8 cellular contexts compared by ENCODE assay signal in genomic region chr16:21530729-21531383, GRCh38.
DNase-seq lines count a peak whose midpoint lies in the region; ATAC-seq, FAIRE-seq and TF ChIP-seq lines count a peak whose summit lies in the region.
"Not testable (repeated sequence)": the region's sequence is repeated elsewhere in the genome, so short reads cannot be mapped to it uniquely, and the experiment has no call there.

No MANE protein-coding gene starts in this region.

- not testable (repeated sequence) for TF ChIP-seq EP300 in HepG2 (IDR thresholded peaks at IDR 0.05; ENCODE audit: low read depth in 2 of 2, low read length in 2 of 2); HepG2 (CRISPR knock-in tag; IDR thresholded peaks at IDR 0.05; ENCODE audit: borderline replicate concordance)

- not testable (repeated sequence) for H3K4me1 Mint-ChIP-seq in dendritic cell treated with granulocyte-macrophage colony-stimulating factor and Interleukin-4, amounts not matched to agents 40 ng/mL and 50 ng/mL, for 4 days (ENCODE audit: low read depth); stimulated activated effector memory CD8-positive, alpha-beta T cell treated with anti-CD3 and anti-CD28 coated beads, Interleukin-12 subunit alpha, Interleukin-12 subunit beta, amount 100 ng/mL, for 72 hours
- peaks cover 18% of the 10 kb centered on the region for H3K4me1 Mint-ChIP-seq in neural progenitor cell

- not testable (repeated sequence) for H3K4me1 ChIP-seq in HCT116 (ENCODE audit: control insufficient read depth in 1 of 2, insufficient read depth in 2 of 2, low read length in 2 of 2); Panc1 (ENCODE audit: control insufficient read depth, insufficient read depth, low read length); kidney (ENCODE audit: control insufficient read depth in 1 of 2, insufficient read depth in 1 of 2, low read depth in 1 of 2, low read length in 2 of 2); upper lobe of right lung
- H3K4me1 ChIP-seq in HepG2 (ENCODE audit: insufficient read depth, low read length) (peaks cover 42% of the 10 kb centered on the region), neural progenitor cell (peaks cover 15% of the 10 kb centered on the region)

- H3K9me3 Mint-ChIP-seq in dendritic cell treated with granulocyte-macrophage colony-stimulating factor and Interleukin-4, amounts not matched to agents 40 ng/mL and 50 ng/mL, for 4 days; neural progenitor cell; stimulated activated effector memory CD8-positive, alpha-beta T cell treated with anti-CD3 and anti-CD28 coated beads, Interleukin-12 subunit alpha, Interleukin-12 subunit beta, amount 100 ng/mL, for 72 hours: not testable (repeated sequence)

- not testable (repeated sequence) for H3K4me2 ChIP-seq in HCT116 (ENCODE audit: low read length); neural progenitor cell
- peak overlapping the region; percentile 49; the same call in 1 of the 2 replicates for H3K4me2 ChIP-seq in HepG2 (ENCODE audit: low read depth, low read length)

- H3K27me3 Mint-ChIP-seq in dendritic cell treated with granulocyte-macrophage colony-stimulating factor and Interleukin-4, amounts not matched to agents 40 ng/mL and 50 ng/mL, for 4 days, result peaks cover 21% of the 10 kb centered on the region
- H3K27me3 Mint-ChIP-seq in neural progenitor cell (ENCODE audit: insufficient read depth, low read depth), result peaks cover 15% of the 10 kb centered on the region

- not testable (repeated sequence) for H3K36me3 Mint-ChIP-seq in dendritic cell treated with granulocyte-macrophage colony-stimulating factor and Interleukin-4, amounts not matched to agents 40 ng/mL and 50 ng/mL, for 4 days (ENCODE audit: low read depth); neural progenitor cell; stimulated activated effector memory CD8-positive, alpha-beta T cell treated with anti-CD3 and anti-CD28 coated beads, Interleukin-12 subunit alpha, Interleukin-12 subunit beta, amount 100 ng/mL, for 72 hours

- DNase-seq in HCT116 (ENCODE audit: low read depth, low spot score); Panc1 (ENCODE audit: low read depth, low spot score); HepG2 (ENCODE audit: low spot score); neural progenitor cell (ENCODE audit: low spot score); stimulated activated effector memory CD8-positive, alpha-beta T cell treated with anti-CD3 and anti-CD28 coated beads, Interleukin-12 subunit alpha, Interleukin-12 subunit beta, amount 100 ng/mL, for 72 hours (ENCODE audit: low spot score in 2 of 2); upper lobe of right lung: not testable (repeated sequence)
- peak; percentile 37 for DNase-seq in kidney

- H3K79me2 ChIP-seq in HCT116 (ENCODE audit: insufficient read depth, low read length); HepG2 (ENCODE audit: insufficient read depth, low read length); neural progenitor cell (ENCODE audit: low read depth): not testable (repeated sequence)

- in situ Hi-C loops in Panc1 (cut with HindIII; ENCODE audit: low pct_unique_long_range_greater_than_20kb, low sequenced_read_pairs); HepG2 (cut with HindIII; ENCODE audit: extremely low pct_ligation_motif_present, low pct_unique_long_range_greater_than_20kb): not testable (repeated sequence)

- peak overlapping the region; percentile 21 for H3K27ac Mint-ChIP-seq in dendritic cell treated with granulocyte-macrophage colony-stimulating factor and Interleukin-4, amounts not matched to agents 40 ng/mL and 50 ng/mL, for 4 days
- H3K27ac Mint-ChIP-seq in neural progenitor cell, result peak overlapping the region; percentile 19
- H3K27ac Mint-ChIP-seq in stimulated activated effector memory CD8-positive, alpha-beta T cell treated with anti-CD3 and anti-CD28 coated beads, Interleukin-12 subunit alpha, Interleukin-12 subunit beta, amount 100 ng/mL, for 72 hours, result peak overlapping the region; percentile 56

- peak; percentile 28; the same call in 1 of the 2 replicates for ATAC-seq in HCT116
- ATAC-seq in Panc1, result peak; percentile 22
- peak; percentile 34 for ATAC-seq in HepG2
- ATAC-seq in stimulated activated effector memory CD8-positive, alpha-beta T cell treated with anti-CD3 and anti-CD28 coated beads, Interleukin-12 subunit alpha, Interleukin-12 subunit beta, amount 100 ng/mL, for 72 hours, result not testable (repeated sequence)
- ATAC-seq in upper lobe of right lung, result peak; percentile 46

- H3F3A ChIP-seq in neural progenitor cell (ENCODE audit: low read depth), result not testable (repeated sequence)

- not testable (repeated sequence) for H3K27ac ChIP-seq in HCT116 (ENCODE audit: low read depth, low read length); Panc1 (ENCODE audit: low read length); kidney (ENCODE audit: low read depth in 2 of 2, low read length in 2 of 2); HepG2 (ENCODE audit: extremely low read length, insufficient read depth, low read length); neural progenitor cell; upper lobe of right lung

- WGBS in HepG2 (ENCODE audit: low lambda C conversion rate), result 35% methylated on average over 7 of the region's 8 CpGs

- not testable (repeated sequence) for H3K27me3 ChIP-seq in HCT116 (ENCODE audit: insufficient read depth, low read length); Panc1 (ENCODE audit: control insufficient read depth, insufficient read depth, low read length); HepG2 (ENCODE audit: control insufficient read depth in 1 of 2, insufficient read depth in 2 of 2, low read length in 2 of 2); neural progenitor cell; upper lobe of right lung

- H3K9me3 ChIP-seq in HCT116 (ENCODE audit: control insufficient read depth in 1 of 2, insufficient read depth in 1 of 2, low read depth in 1 of 2, low read length in 2 of 2); Panc1 (ENCODE audit: control insufficient read depth, insufficient read depth, low read depth, low read length); kidney (ENCODE audit: control insufficient read depth in 1 of 2, low read length in 2 of 2); HepG2 (ENCODE audit: low read length); neural progenitor cell (ENCODE audit: low read depth); upper lobe of right lung: not testable (repeated sequence)

- H3K4me3 ChIP-seq in HCT116 (replicated peaks in 1 of 2; ENCODE audit: low read depth in 1 of 2, low read length in 2 of 2); Panc1 (ENCODE audit: low read depth in 2 of 2, low read length in 2 of 2); kidney (ENCODE audit: low read length in 2 of 2); neural progenitor cell; upper lobe of right lung: not testable (repeated sequence)
- H3K4me3 ChIP-seq in HepG2 (replicated peaks in 1 of 3; ENCODE audit: insufficient read depth in 1 of 3, low read depth in 2 of 3, low read length in 3 of 3), result peak overlapping the region in 1 of 3 experiments; percentile 22; a peak in 1 of 6 replicates

- not testable (repeated sequence) for H3K9me2 ChIP-seq in HCT116 (ENCODE audit: insufficient read depth)

- not testable (repeated sequence) for FAIRE-seq in kidney (lab: Jason Lieb, UNC); HepG2 (lab: Jason Lieb, UNC)

- not testable (repeated sequence) for TF ChIP-seq POLR2A in HCT116 (IDR thresholded peaks at IDR 0.05; ENCODE audit: borderline replicate concordance, extremely low read depth, insufficient read depth, insufficient read length); HepG2 (IDR thresholded peaks at IDR 0.05; ENCODE audit: insufficient read depth in 1 of 2, low read depth in 2 of 2, low read length in 2 of 2)

- not testable (repeated sequence) for H3K4me3 Mint-ChIP-seq in dendritic cell treated with granulocyte-macrophage colony-stimulating factor and Interleukin-4, amounts not matched to agents 40 ng/mL and 50 ng/mL, for 4 days; neural progenitor cell; stimulated activated effector memory CD8-positive, alpha-beta T cell treated with anti-CD3 and anti-CD28 coated beads, Interleukin-12 subunit alpha, Interleukin-12 subunit beta, amount 100 ng/mL, for 72 hours

- intact Hi-C loops in HCT116 (cut with micrococcal nuclease); Panc1 (cut with micrococcal nuclease; ENCODE audit: unreplicated experiment); dendritic cell treated with granulocyte-macrophage colony-stimulating factor and Interleukin-4, amounts not matched to agents 40 ng/mL and 50 ng/mL, for 4 days (cut with micrococcal nuclease); kidney (cut with DNase I); HepG2 (cut with micrococcal nuclease; ENCODE audit: unreplicated experiment); upper lobe of right lung (cut with DNase I): not testable (repeated sequence)

- not testable (repeated sequence) for BruUV-seq in HCT116 (replicated peaks; lab: Mats Ljungman, UMichigan); Panc1 (replicated peaks; lab: Mats Ljungman, UMichigan); HepG2 (replicated peaks; lab: Mats Ljungman, UMichigan)

- RAD21 ChIA-PET in HCT116 (lab: Charles Lee; ENCODE audit: low non-redundant PET in 1 of 2, low total read pairs in 2 of 2, uncharacterized antibody in 2 of 2, unreplicated experiment in 2 of 2), result not testable (repeated sequence)

- H3K9ac ChIP-seq in HCT116 (ENCODE audit: low read length); kidney (ENCODE audit: low read length in 2 of 2); HepG2 (ENCODE audit: insufficient read depth, low read depth, low read length); neural progenitor cell: not testable (repeated sequence)

- POLR2A ChIA-PET in HCT116 (lab: Charles Lee); Panc1 (lab: Charles Lee); HepG2 (lab: Yijun Ruan, JAX): not testable (repeated sequence)

- H4K20me1 ChIP-seq in HCT116 (ENCODE audit: insufficient read depth); HepG2 (ENCODE audit: insufficient read depth, low read length); neural progenitor cell (ENCODE audit: low read depth): not testable (repeated sequence)

- H3K36me3 ChIP-seq in HCT116 (ENCODE audit: control insufficient read depth in 1 of 2, insufficient read depth in 2 of 2, low read length in 2 of 2); Panc1 (ENCODE audit: control insufficient read depth, insufficient read depth, low read length); kidney (ENCODE audit: control insufficient read depth in 1 of 2, insufficient read depth in 2 of 2, low read length in 2 of 2); HepG2 (replicated peaks in 1 of 2; ENCODE audit: control insufficient read depth in 1 of 2, insufficient read depth in 2 of 2, low read length in 2 of 2); neural progenitor cell; upper lobe of right lung: not testable (repeated sequence)

- not testable (repeated sequence) for TF ChIP-seq RAD21 in HCT116 (IDR thresholded peaks at IDR 0.05; ENCODE audit: low read depth); HepG2 (CRISPR knock-in tag; IDR thresholded peaks at IDR 0.05)

- TF ChIP-seq CTCF in HCT116 (IDR thresholded peaks at IDR 0.05 in 2 of 3, conservative IDR thresholded peaks at IDR 0.05 in 1 of 3; ENCODE audit: borderline replicate concordance in 1 of 3, insufficient read depth in 1 of 3, low read depth in 2 of 3, low read length in 2 of 3); Panc1 (IDR thresholded peaks at IDR 0.05); kidney (IDR thresholded peaks at IDR 0.05; ENCODE audit: borderline replicate concordance, extremely low read depth, insufficient read depth); HepG2 (CRISPR knock-in tag; IDR thresholded peaks at IDR 0.05); neural progenitor cell (IDR thresholded peaks at IDR 0.05); upper lobe of right lung (IDR thresholded peaks at IDR 0.05): not testable (repeated sequence)

- CTCF ChIA-PET in HCT116 (lab: Charles Lee); Panc1 (lab: Charles Lee); HepG2 (lab: Yijun Ruan, JAX; ENCODE audit: low intra/inter-chr PET ratio, low total read pairs): not testable (repeated sequence)

- not testable (repeated sequence) for H2AFZ ChIP-seq in HCT116 (ENCODE audit: low read depth, low read length, poor library complexity, severe bottlenecking); HepG2 (ENCODE audit: low read length); neural progenitor cell (replicated peaks)
